Comparison of ENCODE assay signal across 1 cellular context in genomic region chr1:89525169-89525855, GRCh38.
TF ChIP-seq lines count a peak whose summit lies in the region.

No MANE protein-coding gene starts in this region.

TF ChIP-seq in HEK293, 187 proteins besides CTCF, POLR2A, EP300 and RAD21 (continued from another document):
- TF ChIP-seq, protein P1, sequence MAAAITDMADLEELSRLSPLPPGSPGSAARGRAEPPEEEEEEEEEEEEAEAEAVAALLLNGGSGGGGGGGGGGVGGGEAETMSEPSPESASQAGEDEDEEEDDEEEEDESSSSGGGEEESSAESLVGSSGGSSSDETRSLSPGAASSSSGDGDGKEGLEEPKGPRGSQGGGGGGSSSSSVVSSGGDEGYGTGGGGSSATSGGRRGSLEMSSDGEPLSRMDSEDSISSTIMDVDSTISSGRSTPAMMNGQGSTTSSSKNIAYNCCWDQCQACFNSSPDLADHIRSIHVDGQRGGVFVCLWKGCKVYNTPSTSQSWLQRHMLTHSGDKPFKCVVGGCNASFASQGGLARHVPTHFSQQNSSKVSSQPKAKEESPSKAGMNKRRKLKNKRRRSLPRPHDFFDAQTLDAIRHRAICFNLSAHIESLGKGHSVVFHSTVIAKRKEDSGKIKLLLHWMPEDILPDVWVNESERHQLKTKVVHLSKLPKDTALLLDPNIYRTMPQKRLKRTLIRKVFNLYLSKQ (tag by site-specific recombination; IDR thresholded peaks at IDR 0.05; ENCODE audit: borderline replicate concordance): no peak
- TF ChIP-seq ZNF514 (tag by site-specific recombination; IDR thresholded peaks at IDR 0.05) (no peak), ZNF174 (tag by site-specific recombination; IDR thresholded peaks at IDR 0.05) (no peak), ZNF354C (tag by site-specific recombination; IDR thresholded peaks at IDR 0.05; ENCODE audit: borderline replicate concordance, low read depth) (no peak)
